ENCODE assay signal across 15 cellular contexts in the genomic region with DNA sequence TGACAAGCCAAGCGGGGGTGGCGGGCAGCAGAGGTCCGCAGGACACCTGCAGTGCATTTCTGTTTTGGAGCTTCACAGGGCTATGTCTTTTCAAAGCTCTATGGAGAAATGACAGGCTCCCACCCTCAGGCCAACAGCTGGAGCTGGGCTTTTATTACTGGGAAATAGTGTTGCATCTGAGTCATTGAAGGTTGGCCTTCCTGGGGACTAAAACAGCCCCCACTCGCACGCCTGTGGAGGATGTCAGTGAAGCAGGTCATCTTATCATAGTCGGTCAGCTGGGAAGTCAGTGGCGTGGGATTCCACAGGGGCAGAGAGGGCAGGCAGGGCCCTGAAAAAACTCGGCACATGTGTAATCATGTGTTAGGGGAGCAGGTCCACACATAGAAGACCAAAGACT. TPM values are rescaled to one million over a fixed set of nuclear protein-coding genes. Genes with fewer than 3 reads are reported as not detected.
A peak's percentile ranks its signal among the peaks of the same experiment; 100 is the strongest.
DNase-seq lines count a peak whose midpoint lies in the region; ATAC-seq and TF ChIP-seq lines count a peak whose summit lies in the region.
"Had no signal": no experiment of that assay in that cellular context is flagged by ENCODE, and none has a peak within 500 bp of the region (broad histone marks: within the 10 kb centered on the region; RNA-seq: fewer than 3 reads in every experiment).

No MANE protein-coding gene starts in this region.

- ATAC-seq in left ventricle myocardium superior (peak; percentile 32), foreskin keratinocyte (peak; percentile 68), GM21576 (IDR thresholded peaks at IDR 0.05; ENCODE audit: unreplicated experiment) (no peak)
- no peak for ATAC-seq in activated T-cell treated with anti-CD3 and anti-CD28 coated beads, Interleukin-2, amount 50 U/mL, for 4 hours
- ATAC-seq: stimulated activated memory B cell treated with anti-CD40 and anti-IgM and Interleukin-4, amounts not matched to agents 10 μg/mL and 1 μg/mL and 100 μg/mL, for 72 hours had no signal

- H3K27ac ChIP-seq in right atrium auricular region (no peak overlapping the region), SJSA1 (peak overlapping the region; percentile 62), foreskin keratinocyte (no peak overlapping the region), substantia nigra (ENCODE audit: low read depth, low read length, poor library complexity, severe bottlenecking) (peak overlapping the region; percentile 2)

- H3K9me3 Mint-ChIP-seq in activated T-cell treated with anti-CD3 and anti-CD28 coated beads, Interleukin-2, amount 50 U/mL, for 4 hours, result no peaks in the 10 kb centered on the region
- H3K9me3 Mint-ChIP-seq: stimulated activated memory B cell treated with anti-CD40 and anti-IgM and Interleukin-4, amounts not matched to agents 10 μg/mL and 1 μg/mL and 100 μg/mL, for 72 hours had no signal

- intact Hi-C loops in left ventricle myocardium superior (cut with micrococcal nuclease), result no loop called here

- H3K36me3 Mint-ChIP-seq in activated T-cell treated with anti-CD3 and anti-CD28 coated beads, Interleukin-2, amount 50 U/mL, for 4 hours (ENCODE audit: insufficient read depth), result peaks cover 35% of the 10 kb centered on the region

- no peaks in the 10 kb centered on the region for H3K4me1 Mint-ChIP-seq in activated T-cell treated with anti-CD3 and anti-CD28 coated beads, Interleukin-2, amount 50 U/mL, for 4 hours (ENCODE audit: low read depth)
- H3K4me1 Mint-ChIP-seq: stimulated activated memory B cell treated with anti-CD40 and anti-IgM and Interleukin-4, amounts not matched to agents 10 μg/mL and 1 μg/mL and 100 μg/mL, for 72 hours had no signal

- H3K4me1 ChIP-seq in right atrium auricular region, result no peaks in the 10 kb centered on the region
- peaks cover 27% of the 10 kb centered on the region for H3K4me1 ChIP-seq in SJSA1 (replicated peaks)
- no peaks in the 10 kb centered on the region for H3K4me1 ChIP-seq in foreskin keratinocyte

- H3K27me3 ChIP-seq in right atrium auricular region, result no peaks in the 10 kb centered on the region
- H3K27me3 ChIP-seq in SJSA1 (replicated peaks), result no peaks in the 10 kb centered on the region
- H3K27me3 ChIP-seq in foreskin keratinocyte, result no peaks in the 10 kb centered on the region

- H3K4me3 ChIP-seq in right atrium auricular region (no peak overlapping the region), SJSA1 (no peak overlapping the region)

- TF ChIP-seq CTCF in right atrium auricular region (IDR thresholded peaks at IDR 0.05), result no peak
- no peak for TF ChIP-seq CTCF in foreskin keratinocyte (conservative IDR thresholded peaks at IDR 0.05)

- no peaks in the 10 kb centered on the region for H3K27me3 Mint-ChIP-seq in activated T-cell treated with anti-CD3 and anti-CD28 coated beads, Interleukin-2, amount 50 U/mL, for 4 hours (ENCODE audit: low read depth)
- H3K27me3 Mint-ChIP-seq: IgD-negative memory B cell; stimulated activated memory B cell treated with anti-CD40 and anti-IgM and Interleukin-4, amounts not matched to agents 10 μg/mL and 1 μg/mL and 100 μg/mL, for 72 hours had no signal

- H3K4me3 Mint-ChIP-seq in activated T-cell treated with anti-CD3 and anti-CD28 coated beads, Interleukin-2, amount 50 U/mL, for 4 hours, result no peak overlapping the region
- H3K4me3 Mint-ChIP-seq: IgD-negative memory B cell; stimulated activated memory B cell treated with anti-CD40 and anti-IgM and Interleukin-4, amounts not matched to agents 10 μg/mL and 1 μg/mL and 100 μg/mL, for 72 hours had no signal

- DNase-seq in left ventricle myocardium superior (no peak), right atrium auricular region (ENCODE audit: low spot score) (no peak), SJSA1 (ENCODE audit: low read depth in 1 of 2, low spot score in 2 of 2) (peak; percentile 58 to 74), foreskin keratinocyte (peak; percentile 8 to 50), substantia nigra (lab: John Stamatoyannopoulos, UW) (no peak)
- DNase-seq in activated T-cell treated with anti-CD3 and anti-CD28 coated beads, Interleukin-2, amount 50 U/mL, for 4 hours, result no peak
- DNase-seq in central memory CD4-positive, alpha-beta T cell, result no peak
- DNase-seq: activated naive CD4-positive, alpha-beta T cell treated with anti-CD3 and anti-CD28 coated beads, Interleukin-2, amount 50 U/mL, for 16 hours; cerebellar nuclear complex; NCI-H82; SIG-M5; stimulated activated CD4-positive, alpha-beta T cell treated with anti-CD3 and anti-CD28 coated beads, Interleukin-4, amount 100 ng/mL, for 4 hours had no signal

- no peaks in the 10 kb centered on the region for H3K9me3 ChIP-seq in right atrium auricular region
- no peaks in the 10 kb centered on the region for H3K9me3 ChIP-seq in SJSA1 (replicated peaks)

- H3K36me3 ChIP-seq in right atrium auricular region (no peaks in the 10 kb centered on the region), SJSA1 (no peaks in the 10 kb centered on the region)

RNA-seq across cellular contexts. Expression of a gene that starts 55.3 kb away (rescaled TPM):
- total RNA-seq in left ventricle myocardium superior (52.2 TPM), right atrium auricular region (10 to 100 TPM; 27.3 to 39.3 TPM), foreskin keratinocyte (36.3 and 48.3 TPM in 2 replicates)
- 40.2 and 46.6 TPM in 2 replicates for total RNA-seq in SJSA1 (2014; rRNA removed; shearing (Covaris generic))
- polyA plus RNA-seq in foreskin keratinocyte, result 48.7 and 64.2 TPM in 2 replicates
- 10 to 100 TPM; 16.9 to 19.8 (median 18.3) TPM for total RNA-seq in activated T-cell treated with anti-CD3 and anti-CD28 coated beads, Interleukin-2, amount 50 U/mL, for 4 hours

Comparison
In these comparisons a context has a peak if more than half of its experiments do, and no peak if none do; other contexts are left out.
1. ATAC-seq: peak in left ventricle myocardium superior (single experiment) and foreskin keratinocyte (single experiment); none in activated T-cell treated with anti-CD3 and anti-CD28 coated beads, Interleukin-2, amount 50 U/mL, for 4 hours (0 of 2) and GM21576 (single experiment).
2. DNase-seq: peak in SJSA1 (2 of 2) and foreskin keratinocyte (2 of 2); none in left ventricle myocardium superior (single experiment), right atrium auricular region (single experiment), substantia nigra (0 of 49), activated T-cell treated with anti-CD3 and anti-CD28 coated beads, Interleukin-2, amount 50 U/mL, for 4 hours (single experiment) and central memory CD4-positive, alpha-beta T cell (single experiment).
3. H3K27ac ChIP-seq: peak in SJSA1 (single experiment) and substantia nigra (single experiment); none in right atrium auricular region (0 of 2) and foreskin keratinocyte (single experiment).